Comparison of ENCODE assay signal across 14 cellular contexts in the genomic region with DNA sequence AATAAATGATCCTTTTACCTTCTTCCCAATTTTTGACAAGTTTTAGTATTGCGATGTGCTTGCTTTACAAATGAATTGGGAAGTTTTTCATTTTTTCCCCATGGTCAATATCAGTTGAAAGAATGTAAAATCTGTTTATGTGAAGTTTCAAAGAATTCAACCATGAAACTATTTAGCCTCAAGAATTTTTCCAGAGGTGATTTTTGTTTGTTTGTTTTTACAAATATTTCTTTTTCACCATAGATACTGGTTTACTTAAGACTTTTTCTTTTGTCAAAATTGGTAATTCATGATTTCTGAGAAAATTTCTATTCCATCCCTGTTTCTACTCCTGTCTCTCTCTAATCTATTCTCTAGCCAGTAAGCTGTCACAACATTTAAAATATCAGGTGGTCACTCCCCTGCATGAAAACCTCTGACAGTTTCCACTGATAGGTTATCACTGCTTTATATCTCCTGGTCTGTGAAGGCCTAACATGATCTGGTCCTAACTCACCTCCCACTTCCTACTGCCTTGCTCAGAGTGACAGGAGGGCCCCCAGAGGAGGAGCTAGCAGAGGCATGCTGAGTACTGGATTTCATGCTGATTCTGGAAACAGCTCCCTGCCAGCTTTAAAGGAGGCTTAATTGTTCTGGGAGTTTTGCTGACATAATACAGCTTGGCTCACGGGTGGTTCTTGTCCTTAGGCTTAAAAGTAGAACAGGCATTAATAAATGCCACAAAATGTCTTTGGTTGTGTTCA. TPM values are rescaled to one million over a fixed set of nuclear protein-coding genes. Genes with fewer than 3 reads are reported as not detected.
DNase-seq lines count a peak whose midpoint lies in the region; ATAC-seq and TF ChIP-seq lines count a peak whose summit lies in the region.
"Had no signal": no experiment of that assay in that cellular context is flagged by ENCODE, and none has a peak within 500 bp of the region (broad histone marks: within the 10 kb centered on the region; RNA-seq: fewer than 3 reads in every experiment).

No MANE protein-coding gene starts in this region.

- no peaks in the 10 kb centered on the region for H3K9me3 ChIP-seq in psoas muscle
- peaks cover 10 to 14% of the 10 kb centered on the region in 2 donors for H3K9me3 ChIP-seq in neuronal stem cell (replicated peaks in 1 of 2; ENCODE audit: control insufficient read depth in 2 of 2, insufficient read depth in 1 of 2, low read depth in 1 of 2, low read length in 2 of 2)
- H3K9me3 ChIP-seq: tibial nerve had no signal

- H2BK12ac ChIP-seq in neuronal stem cell (ENCODE audit: low read length), result no peak overlapping the region

- H3K23ac ChIP-seq in neuronal stem cell (ENCODE audit: low read depth, low read length, poor library complexity), result no peak overlapping the region

- no peak overlapping the region for H2BK120ac ChIP-seq in neuronal stem cell (ENCODE audit: low read depth, low read length)

- H3K36me3 ChIP-seq in psoas muscle (ENCODE audit: insufficient read depth in 1 of 2, low read depth in 1 of 2) (no peaks in the 10 kb centered on the region), neuronal stem cell (replicated peaks in 1 of 2; ENCODE audit: control insufficient read depth in 2 of 2, insufficient read depth in 2 of 2, low read length in 2 of 2) (no peaks in the 10 kb centered on the region)
- H3K36me3 ChIP-seq: tibial nerve had no signal

- TF ChIP-seq CTCF in fibroblast of pulmonary artery (IDR thresholded peaks at IDR 0.05; ENCODE audit: low read length, missing control alignments), result no peak
- TF ChIP-seq CTCF in psoas muscle (IDR thresholded peaks at IDR 0.05), result no peak

- DNase-seq in DMS153 (lab: John Stamatoyannopoulos, UW) (peak; percentile 19), DMS153 treated with DMSO at 0.1 percent for 48 hours (lab: John Stamatoyannopoulos, UW; ENCODE audit: unreplicated experiment) (no peak), RPMI7951 (ENCODE audit: low read depth) (peak; percentile 34), fibroblast of pulmonary artery (ENCODE audit: low read depth) (peak; percentile 44), psoas muscle (no peak), DMS79 treated with DMSO at 0.1 percent for 48 hours (lab: John Stamatoyannopoulos, UW) (no peak), neuronal stem cell (ENCODE audit: low spot score) (no peak)
- DNase-seq: activated T-cell treated with anti-CD3 and anti-CD28 coated beads, Interleukin-2, amount 50 U/mL, for 4 hours; small intestine had no signal

- no peak overlapping the region for H2AK5ac ChIP-seq in neuronal stem cell (ENCODE audit: low read depth, low read length)

- H2BK15ac ChIP-seq in neuronal stem cell (ENCODE audit: low read length), result no peak overlapping the region

- intact Hi-C loops in psoas muscle (cut with DNase I), result no loop called here

- H3K27me3 ChIP-seq in psoas muscle (ENCODE audit: insufficient read depth in 3 of 3, low read length in 2 of 3) (no peaks in the 10 kb centered on the region), neuronal stem cell (ENCODE audit: control insufficient read depth in 3 of 3, insufficient read depth in 3 of 3, low read depth in 1 of 3, low read length in 3 of 3) (peaks cover 0 to 4% (median 0%) of the 10 kb centered on the region in 3 experiments)
- H3K27me3 ChIP-seq: tibial nerve had no signal

- no peak overlapping the region for H2BK5ac ChIP-seq in neuronal stem cell (ENCODE audit: low read length)

- H3K9ac ChIP-seq in neuronal stem cell (ENCODE audit: low read depth, low read length, poor library complexity), result no peak overlapping the region

- no peaks in the 10 kb centered on the region for H3K79me1 ChIP-seq in neuronal stem cell (ENCODE audit: low read depth, low read length)

- H3K4me3 ChIP-seq in fibroblast of pulmonary artery (replicated peaks; ENCODE audit: low read depth, low read length), result no peak overlapping the region
- H3K4me3 ChIP-seq in psoas muscle, result no peak overlapping the region
- no peak overlapping the region for H3K4me3 ChIP-seq in neuronal stem cell (ENCODE audit: low read length in 2 of 2)
- H3K4me3 ChIP-seq: tibial nerve had no signal

- H3K4me2 ChIP-seq in neuronal stem cell (ENCODE audit: insufficient read depth, low read length, poor library complexity, severe bottlenecking), result no peak overlapping the region

- H3K18ac ChIP-seq in neuronal stem cell (ENCODE audit: low read length), result no peak overlapping the region

- H3K4me1 ChIP-seq in psoas muscle (peaks cover 30% of the 10 kb centered on the region), neuronal stem cell (ENCODE audit: control insufficient read depth in 2 of 2, insufficient read depth in 1 of 2, low read depth in 1 of 2, low read length in 2 of 2) (peaks cover 0 to 7% of the 10 kb centered on the region in 2 donors)

- no peak overlapping the region for H4K91ac ChIP-seq in neuronal stem cell (ENCODE audit: low read depth, low read length, poor library complexity)

- no peak overlapping the region for H3K14ac ChIP-seq in neuronal stem cell (ENCODE audit: low read length)

- no peak overlapping the region for H3K4ac ChIP-seq in neuronal stem cell (ENCODE audit: low read length)

- no peak overlapping the region for H3K27ac ChIP-seq in psoas muscle
- no peak overlapping the region for H3K27ac ChIP-seq in neuronal stem cell (replicated peaks; ENCODE audit: low read length)
- H3K27ac ChIP-seq: tibial nerve had no signal

- ATAC-seq in psoas muscle (peak; percentile 64 to 89 (median 79)), HG03108 (IDR thresholded peaks at IDR 0.05; ENCODE audit: unreplicated experiment) (no peak)
- ATAC-seq: activated T-cell treated with anti-CD3 and anti-CD28 coated beads, Interleukin-2, amount 50 U/mL, for 4 hours had no signal

- no peak overlapping the region for H4K8ac ChIP-seq in neuronal stem cell (ENCODE audit: low read depth, low read length)

- H2AFZ ChIP-seq in neuronal stem cell (ENCODE audit: low read length), result no peak overlapping the region

- WGBS in psoas muscle, 3 donors, result 55 to 58% (median 56%) methylated on average over 2 of the region's 2 CpGs
- WGBS in neuronal stem cell (ENCODE audit: extremely low coverage in 2 of 2, insufficient read length in 2 of 2, insufficient replicate concordance in 1 of 2), 2 donors, result no CpG with 5 or more reads among the region's 2 CpGs

RNA-seq across cellular contexts. Expression of gene ARMS2, which starts 7.6 kb away (rescaled TPM):
- not detected in 2 replicates for total RNA-seq in RPMI7951 (2014; rRNA removed; shearing (Covaris generic))
- total RNA-seq in psoas muscle, result not detected
- polyA plus RNA-seq in psoas muscle, result under 1 TPM in 1 of 3 donors, not detected in 2; 0.47 TPM
- not detected for polyA plus RNA-seq in neuronal stem cell (2013, experiment 1 of 2)
- not detected for polyA plus RNA-seq in neuronal stem cell (2013, experiment 2 of 2)
- total RNA-seq: A172; activated T-cell treated with anti-CD3 and anti-CD28 coated beads, Interleukin-2, amount 50 U/mL, for 4 hours; H1; tibial nerve had no signal
- polyA plus RNA-seq: H1, IgD-negative memory B cell, small intestine had no signal

RNA-seq across cellular contexts. Expression of gene HTRA1, which starts 14.5 kb away (rescaled TPM):
- total RNA-seq in RPMI7951 (2014; rRNA removed; shearing (Covaris generic)), result 136 and 182 TPM in 2 replicates
- total RNA-seq in psoas muscle, result 10 to 100 TPM; 11.6 to 30.8 (median 13.2) TPM
- polyA plus RNA-seq in psoas muscle, result 10 to 100 TPM; 11.4 to 18.7 (median 11.5) TPM
- 9.0 TPM for polyA plus RNA-seq in neuronal stem cell (2013, experiment 1 of 2)
- 8.8 TPM for polyA plus RNA-seq in neuronal stem cell (2013, experiment 2 of 2)
- polyA plus RNA-seq: IgD-negative memory B cell had no signal

Comparison
In these comparisons a context has a peak if more than half of its experiments do, and no peak if none do; other contexts are left out.
1. DNase-seq: peak in DMS153 (single experiment), RPMI7951 (single experiment) and fibroblast of pulmonary artery (single experiment); none in DMS153 treated with DMSO at 0.1 percent for 48 hours (single experiment), psoas muscle (0 of 2), DMS79 treated with DMSO at 0.1 percent for 48 hours (single experiment) and neuronal stem cell (single experiment).